In genomic region chr4:41693629-41694028, GRCh38 we compare ENCODE assay signal across 9 cellular contexts. TPM values are rescaled to one million over a fixed set of nuclear protein-coding genes. Genes with fewer than 3 reads are reported as not detected.
DNase-seq lines count a peak whose midpoint lies in the region; ATAC-seq and TF ChIP-seq lines count a peak whose summit lies in the region.
"Had no signal": no experiment of that assay in that cellular context is flagged by ENCODE, and none has a peak within 500 bp of the region (broad histone marks: within the 10 kb centered on the region; RNA-seq: fewer than 3 reads in every experiment).

No MANE protein-coding gene starts in this region.

- no peaks in the 10 kb centered on the region for H3K4me1 ChIP-seq in hepatocyte (ENCODE audit: insufficient read depth)

- H3K4me3 ChIP-seq in SK-N-MC: no peak overlapping the region
- H3K4me3 ChIP-seq in hepatocyte: no peak overlapping the region

- no peak overlapping the region for H3K4me2 ChIP-seq in hepatocyte

- H3K79me2 ChIP-seq in hepatocyte: no peaks in the 10 kb centered on the region

- H3K9me2 ChIP-seq in hepatocyte (replicated peaks; ENCODE audit: insufficient read depth): no peaks in the 10 kb centered on the region

- no peak overlapping the region for H3K9ac ChIP-seq in SK-N-MC (ENCODE audit: insufficient read length)

- peak; percentile 78 for TF ChIP-seq CTCF in hepatocyte (IDR thresholded peaks at IDR 0.05; ENCODE audit: poor library complexity)

- TF ChIP-seq EP300 in Ishikawa (IDR thresholded peaks at IDR 0.05; ENCODE audit: borderline replicate concordance): no peak

- 16% methylated on average over 2 of the region's 2 CpGs for WGBS in hepatocyte (ENCODE audit: low lambda C conversion rate, missing lambda C conversion rate)

- H3K27ac ChIP-seq in SK-N-MC (no peak overlapping the region), hepatocyte (no peak overlapping the region)

- peak; percentile 55 for TF ChIP-seq RAD21 in Ishikawa (IDR thresholded peaks at IDR 0.05; ENCODE audit: low read depth)

- no peaks in the 10 kb centered on the region for H4K20me1 ChIP-seq in hepatocyte (ENCODE audit: insufficient read depth, poor library complexity, severe bottlenecking)

- H3K9me3 ChIP-seq in SK-N-MC (ENCODE audit: low read depth, low read length) (no peaks in the 10 kb centered on the region), hepatocyte (ENCODE audit: low read depth) (no peaks in the 10 kb centered on the region)

- DNase-seq in COLO829 (ENCODE audit: low spot score) (peak; percentile 2), SK-N-MC (ENCODE audit: low read depth, low spot score) (peak; percentile 39), hepatocyte (ENCODE audit: low spot score) (peak; percentile 52), CD1c-positive myeloid dendritic cell (ENCODE audit: extremely low spot score) (no peak), putamen (ENCODE audit: low spot score) (no peak), GDM1 (lab: John Stamatoyannopoulos, UW) (no peak)

- H2AFZ ChIP-seq in hepatocyte: no peak overlapping the region

- ATAC-seq in HG03108 (IDR thresholded peaks at IDR 0.05; ENCODE audit: unreplicated experiment): no peak

- no peaks in the 10 kb centered on the region for H3K27me3 ChIP-seq in hepatocyte

- H3K36me3 ChIP-seq in SK-N-MC (ENCODE audit: insufficient read depth, low read length): no peaks in the 10 kb centered on the region; the same call in 1 of the 2 replicates
- H3K36me3 ChIP-seq in hepatocyte (replicated peaks; ENCODE audit: insufficient read depth, low read depth): no peaks in the 10 kb centered on the region

TF ChIP-seq in Ishikawa, 13 proteins besides CTCF, POLR2A, EP300 and RAD21:
- TF ChIP-seq TEAD4 (IDR thresholded peaks at IDR 0.05) (no peak), ZBTB7A (IDR thresholded peaks at IDR 0.05; ENCODE audit: low read depth) (no peak), YY1 (IDR thresholded peaks at IDR 0.05; ENCODE audit: low read depth) (no peak)

RNA-seq across cellular contexts. Expression of gene PHOX2B, which starts 54.9 kb away (rescaled TPM):
- total RNA-seq in hepatocyte: not detected in 2 replicates
- polyA plus RNA-seq in hepatocyte: not detected in 2 replicates
- total RNA-seq: temporal lobe had no signal

Comparison
In these comparisons a context has a peak if more than half of its experiments do, and no peak if none do; other contexts are left out.
1. DNase-seq: peak in COLO829 (single experiment), SK-N-MC (single experiment) and hepatocyte (single experiment); none in CD1c-positive myeloid dendritic cell (single experiment), putamen (single experiment) and GDM1 (single experiment).